In the genomic region with DNA sequence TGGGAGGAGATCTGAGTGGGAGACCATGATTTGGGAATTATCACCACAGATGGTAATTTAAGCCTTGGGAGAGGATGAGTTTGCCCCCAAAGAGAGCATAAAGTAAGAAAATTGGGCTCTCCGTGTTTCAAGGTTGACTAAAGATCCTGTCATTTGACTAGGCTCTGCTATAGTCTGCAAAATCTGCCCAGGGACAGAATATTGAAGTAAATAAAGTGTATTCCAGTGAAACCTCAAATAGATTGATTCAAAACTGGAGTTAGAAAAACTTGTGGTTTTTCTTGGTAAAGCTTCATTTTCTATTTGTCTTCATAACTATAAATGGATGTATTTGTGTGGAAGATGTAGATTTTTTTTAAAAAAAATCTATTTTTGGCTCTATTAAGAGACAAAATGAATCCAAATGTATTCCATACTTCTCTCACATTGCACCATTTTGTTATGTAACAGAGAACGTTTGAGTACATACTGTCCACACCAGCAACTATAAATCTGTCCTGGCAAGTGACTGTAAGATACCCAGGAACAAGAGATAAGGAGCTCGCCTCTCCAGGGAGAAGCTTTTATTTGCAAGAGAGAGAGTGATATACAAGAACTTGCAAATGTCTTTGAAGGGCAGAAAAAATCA, we compare ENCODE assay signal across 10 cellular contexts.
DNase-seq lines count a peak whose midpoint lies in the region; ATAC-seq and TF ChIP-seq lines count a peak whose summit lies in the region.
"Had no signal": no experiment of that assay in that cellular context is flagged by ENCODE, and none has a peak within 500 bp of the region (broad histone marks: within the 10 kb centered on the region; RNA-seq: fewer than 3 reads in every experiment).

No MANE protein-coding gene starts in this region.

- peak overlapping the region; percentile 25 for H3K27ac Mint-ChIP-seq in activated T-cell treated with anti-CD3 and anti-CD28 coated beads, Interleukin-2, amount 50 U/mL, for 72 hours
- peak overlapping the region; percentile 56 for H3K27ac Mint-ChIP-seq in osteocyte (ENCODE audit: unreplicated experiment)

- H3K4me1 ChIP-seq in heart right ventricle: peaks cover 15 to 99% (median 62%) of the 10 kb centered on the region in 9 donors
- no peaks in the 10 kb centered on the region for H3K4me1 ChIP-seq in urinary bladder (ENCODE audit: insufficient read depth)

- H3K27me3 ChIP-seq in heart right ventricle: peaks cover 0 to 7% (median 0%) of the 10 kb centered on the region in 7 donors

- H3K27ac ChIP-seq in heart right ventricle (peak overlapping the region in 9 of 10 donors; percentile 63 to 95 (median 78)), urinary bladder (ENCODE audit: low read depth) (peak overlapping the region; percentile 53)

- peaks cover 0 to 2% of the 10 kb centered on the region in 2 donors for H3K36me3 Mint-ChIP-seq in activated T-cell treated with anti-CD3 and anti-CD28 coated beads, Interleukin-2, amount 50 U/mL, for 72 hours (ENCODE audit: insufficient read depth in 2 of 2)
- peaks cover 30% of the 10 kb centered on the region for H3K36me3 Mint-ChIP-seq in osteocyte (ENCODE audit: unreplicated experiment)

- H3K4me3 Mint-ChIP-seq in activated T-cell treated with anti-CD3 and anti-CD28 coated beads, Interleukin-2, amount 50 U/mL, for 72 hours: peak overlapping the region; percentile 19 to 21
- no peak overlapping the region for H3K4me3 Mint-ChIP-seq in osteocyte (ENCODE audit: unreplicated experiment)
- H3K4me3 Mint-ChIP-seq: activated T-cell treated with anti-CD3 and anti-CD28 coated beads, Interleukin-2, amount 50 U/mL, for 4 hours had no signal

- H3K27me3 Mint-ChIP-seq in activated T-cell treated with anti-CD3 and anti-CD28 coated beads, Interleukin-2, amount 50 U/mL, for 72 hours (ENCODE audit: low read depth): peaks cover 36% of the 10 kb centered on the region
- H3K27me3 Mint-ChIP-seq in osteocyte (ENCODE audit: unreplicated experiment): no peaks in the 10 kb centered on the region

- no peaks in the 10 kb centered on the region for H3K9me3 ChIP-seq in heart right ventricle

- H3K4me3 ChIP-seq in heart right ventricle (no peak overlapping the region), urinary bladder (ENCODE audit: low read depth, low read length) (no peak overlapping the region)

- ATAC-seq in activated T-cell treated with anti-CD3 and anti-CD28 coated beads, Interleukin-2, amount 50 U/mL, for 72 hours (replicated peaks in 1 of 2): peak; percentile 30 to 48
- ATAC-seq in heart right ventricle: peak in 7 of 8 donors; percentile 22 to 81 (median 47)
- no peak for ATAC-seq in HG02610 (IDR thresholded peaks at IDR 0.05; ENCODE audit: unreplicated experiment)
- ATAC-seq: activated T-cell treated with anti-CD3 and anti-CD28 coated beads, Interleukin-2, amount 50 U/mL, for 4 hours had no signal

- peaks cover 31% of the 10 kb centered on the region for H3K4me1 Mint-ChIP-seq in activated T-cell treated with anti-CD3 and anti-CD28 coated beads, Interleukin-2, amount 50 U/mL, for 72 hours (ENCODE audit: low read depth)
- peaks cover 77% of the 10 kb centered on the region for H3K4me1 Mint-ChIP-seq in osteocyte (ENCODE audit: unreplicated experiment)

- no peaks in the 10 kb centered on the region for H3K36me3 ChIP-seq in heart right ventricle
- H3K36me3 ChIP-seq in urinary bladder (ENCODE audit: insufficient read depth): peaks cover 1% of the 10 kb centered on the region

- H3K9me3 Mint-ChIP-seq in activated T-cell treated with anti-CD3 and anti-CD28 coated beads, Interleukin-2, amount 50 U/mL, for 72 hours: no peaks in the 10 kb centered on the region
- no peaks in the 10 kb centered on the region for H3K9me3 Mint-ChIP-seq in osteocyte (ENCODE audit: unreplicated experiment)
- H3K9me3 Mint-ChIP-seq: activated T-cell treated with anti-CD3 and anti-CD28 coated beads, Interleukin-2, amount 50 U/mL, for 4 hours had no signal

- no peak for DNase-seq in activated T-cell treated with anti-CD3 and anti-CD28 coated beads, Interleukin-2, amount 50 U/mL, for 72 hours
- DNase-seq in activated T-cell treated with anti-CD3 and anti-CD28 coated beads for 4 hours (no peak), heart right ventricle (no peak), osteocyte (ENCODE audit: extremely low spot score, unreplicated experiment) (no peak), kidney glomerular epithelial cell (lab: John Stamatoyannopoulos, UW) (no peak)
- DNase-seq in activated CD4-positive, CD25-positive, alpha-beta regulatory T cell (lab: John Stamatoyannopoulos, UW): no peak
- DNase-seq: activated T-cell treated with anti-CD3 and anti-CD28 coated beads, Interleukin-2, amount 50 U/mL, for 4 hours; NCI-H1092 had no signal

- intact Hi-C loops in heart right ventricle (cut with DNase I): loop anchor here in 3 of 10 donors (2.0 to 10.0 kb wide), 3 partner anchors 75 to 125 kb away; no protein-coding TSS in a partner anchor

- TF ChIP-seq CTCF in heart right ventricle (IDR thresholded peaks at IDR 0.05) (no peak), osteocyte (IDR thresholded peaks at IDR 0.05) (no peak)

- WGBS in heart right ventricle, 2 donors: 42 to 53% methylated on average over 3 of the region's 3 CpGs
- WGBS in urinary bladder: 24% methylated on average over 3 of the region's 3 CpGs
